In genomic region chr1:100351095-100351884, GRCh38 we compare ENCODE assay signal across 8 cellular contexts. TPM values are rescaled to one million over a fixed set of nuclear protein-coding genes. Genes with fewer than 3 reads are reported as not detected.
A peak's percentile ranks its signal among the peaks of the same experiment; 100 is the strongest.
DNase-seq lines count a peak whose midpoint lies in the region; ATAC-seq and TF ChIP-seq lines count a peak whose summit lies in the region.

No MANE protein-coding gene starts in this region.

- no peaks in the 10 kb centered on the region for H3K9me3 ChIP-seq in BLaER1

- intact Hi-C loops in activated CD4-positive, alpha-beta T cell treated with anti-CD3 and anti-CD28 coated beads for 36 hours (cut with DNase I, micrococcal nuclease) = loop anchor here (1.0 to 10.0 kb wide), 11 partner anchors 50 to 886 kb away; partner anchors contain the start of genes DBT (in 2 of the 2), EXTL2 (in 2 of the 2), RTCA (in 2 of the 2) and S1PR1 (in 1 of the 2)
- intact Hi-C loops in left colon (cut with DNase I, micrococcal nuclease) = no loop called here

- peak overlapping the region; percentile 78 for H3K4me2 ChIP-seq in BLaER1

- H3K4me3 ChIP-seq in BLaER1 = peak overlapping the region; percentile 100
- H3K4me3 ChIP-seq in coronary artery = peak overlapping the region; percentile 93

- peaks cover 15% of the 10 kb centered on the region; the same call in 1 of the 2 replicates for H4K20me1 ChIP-seq in BLaER1

- peaks cover 11% of the 10 kb centered on the region; the same call in 1 of the 2 replicates for H3K36me3 ChIP-seq in BLaER1

- peak overlapping the region; percentile 97 for H3K4me3 Mint-ChIP-seq in activated CD4-positive, alpha-beta T cell treated with anti-CD3 and anti-CD28 coated beads for 36 hours

- H3K36me3 Mint-ChIP-seq in activated CD4-positive, alpha-beta T cell treated with anti-CD3 and anti-CD28 coated beads for 36 hours (ENCODE audit: low read depth) = peaks cover 20% of the 10 kb centered on the region

- peak; percentile 61 for ATAC-seq in HG03439 (IDR thresholded peaks at IDR 0.05; ENCODE audit: unreplicated experiment)
- ATAC-seq in activated CD4-positive, alpha-beta T cell treated with anti-CD3 and anti-CD28 coated beads for 36 hours = peak; percentile 77
- ATAC-seq in left colon = peak; percentile 76

- TF ChIP-seq CTCF in coronary artery (IDR thresholded peaks at IDR 0.05) = no peak

- H3K27me3 Mint-ChIP-seq in activated CD4-positive, alpha-beta T cell treated with anti-CD3 and anti-CD28 coated beads for 36 hours = no peaks in the 10 kb centered on the region

- H3K27me3 ChIP-seq in BLaER1 = no peaks in the 10 kb centered on the region

- peak overlapping the region; percentile 90 for H3K9ac ChIP-seq in BLaER1

- H3K27ac Mint-ChIP-seq in activated CD4-positive, alpha-beta T cell treated with anti-CD3 and anti-CD28 coated beads for 36 hours = peak overlapping the region; percentile 97

- H3K4me1 ChIP-seq in BLaER1 = peaks cover 39% of the 10 kb centered on the region

- H3K4me1 Mint-ChIP-seq in activated CD4-positive, alpha-beta T cell treated with anti-CD3 and anti-CD28 coated beads for 36 hours = peaks cover 25% of the 10 kb centered on the region

- H3K27ac ChIP-seq in BLaER1 = peak overlapping the region; percentile 91
- H3K27ac ChIP-seq in coronary artery = peak overlapping the region; percentile 73 to 93

- no peaks in the 10 kb centered on the region for H3K9me3 Mint-ChIP-seq in activated CD4-positive, alpha-beta T cell treated with anti-CD3 and anti-CD28 coated beads for 36 hours (ENCODE audit: low read depth)

- CTCF ChIA-PET in activated CD4-positive, alpha-beta T cell treated with anti-CD3 and anti-CD28 coated beads for 36 hours (lab: Charles Lee) = interaction anchor here (0.5 to 5.2 kb wide), 6 partner anchors 15 to 205 kb away, joined by 3 to 44 read pairs (median 6); no protein-coding TSS in a partner anchor

- POLR2A ChIA-PET in activated CD4-positive, alpha-beta T cell treated with anti-CD3 and anti-CD28 coated beads for 36 hours (lab: Charles Lee) = interaction anchor here (0.6 to 0.9 kb wide), 4 partner anchors 21 to 218 kb away, joined by 3 to 7 read pairs (median 3); partner anchors contain the start of genes SASS6 and TRMT13

- DNase-seq in GM19238 (ENCODE audit: insufficient read length, low spot score) = peak; percentile 60
- DNase-seq in NCI-H510A treated with DMSO at 0.1 percent for 48 hours (lab: John Stamatoyannopoulos, UW) = peak; percentile 95
- DNase-seq in activated CD4-positive, alpha-beta T cell treated with anti-CD3 and anti-CD28 coated beads for 36 hours = peak; percentile 94
- peak; percentile 89 for DNase-seq in coronary artery (ENCODE audit: low spot score)
- DNase-seq in left colon = peak; percentile 93 to 94
- peak; percentile 71 to 79 for DNase-seq in stimulated activated CD4-positive, alpha-beta T cell treated with anti-CD3 and anti-CD28 coated beads, Interleukin-1b, Interleukin-23, amount 100 ng/mL, for 4 hours (ENCODE audit: low read depth in 2 of 2)

RNA-seq across cellular contexts. Expression of gene CDC14A, which starts 1.0 kb away (rescaled TPM):
- total RNA-seq in activated CD4-positive, alpha-beta T cell treated with anti-CD3 and anti-CD28 coated beads for 36 hours = 10 to 100 TPM; 12.2 to 13.6 TPM
- total RNA-seq in left colon = 10 to 100 TPM; 19.1 to 23.9 TPM

Comparison
In these comparisons a context has a peak if more than half of its experiments do, and no peak if none do; other contexts are left out.
1. Peak in every context shown above with its lines: DNase-seq, ATAC-seq, H3K4me3 ChIP-seq and H3K27ac ChIP-seq.
2. intact Hi-C loops: an anchor here in activated CD4-positive, alpha-beta T cell treated with anti-CD3 and anti-CD28 coated beads for 36 hours (1.0 to 10.0 kb wide); none called in left colon.